ENCODE assay signal across 12 cellular contexts in the genomic region with DNA sequence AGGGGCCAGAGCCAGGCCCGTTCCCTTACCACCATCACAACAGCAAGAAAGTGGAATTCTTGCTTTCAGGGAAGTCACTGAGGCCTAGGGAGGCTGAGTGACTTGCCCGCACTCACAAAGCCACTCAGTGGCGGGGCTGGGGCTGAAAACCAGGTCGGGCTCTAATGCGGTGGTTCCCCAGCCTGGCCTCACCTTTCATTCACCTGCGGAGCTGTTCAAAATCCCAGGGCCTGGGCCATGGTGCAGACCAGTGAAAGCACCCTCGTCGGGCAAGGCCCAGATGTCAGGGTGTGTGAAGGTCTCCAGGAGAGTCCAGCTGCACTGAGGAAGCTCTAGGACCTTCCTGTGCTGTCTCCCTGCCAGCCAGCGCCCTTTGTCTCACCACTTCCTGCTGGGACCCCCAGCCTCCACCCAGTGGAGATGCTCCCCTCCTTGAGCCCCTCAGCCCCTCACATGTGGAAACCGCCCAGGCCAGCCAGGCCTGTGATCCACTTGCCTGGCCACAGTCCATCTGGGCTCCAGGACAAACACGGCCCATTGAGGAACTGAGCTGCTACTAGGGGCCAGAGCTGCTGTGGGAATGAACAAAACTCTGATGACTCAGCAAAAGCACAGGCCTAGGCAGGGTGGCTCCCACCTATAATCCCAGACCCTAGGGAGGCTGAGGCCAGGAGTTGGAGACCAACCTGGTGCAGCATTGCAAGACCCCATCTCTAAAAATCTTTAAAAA. TPM values are rescaled to one million over a fixed set of nuclear protein-coding genes. Genes with fewer than 3 reads are reported as not detected.
A peak's percentile ranks its signal among the peaks of the same experiment; 100 is the strongest.
DNase-seq lines count a peak whose midpoint lies in the region; ATAC-seq and TF ChIP-seq lines count a peak whose summit lies in the region.
"Not testable (repeated sequence)": the region's sequence is repeated elsewhere in the genome, so short reads cannot be mapped to it uniquely, and the experiment has no call there.
"Had no signal": no experiment of that assay in that cellular context is flagged by ENCODE, and none has a peak within 500 bp of the region (broad histone marks: within the 10 kb centered on the region; RNA-seq: fewer than 3 reads in every experiment).

No MANE protein-coding gene starts in this region.

- H3K27ac ChIP-seq in HEK293 (ENCODE audit: extremely low read depth, low read depth, low read length) (peak overlapping the region; percentile 50; the same call in 1 of the 2 replicates), gastroesophageal sphincter (peak overlapping the region in 2 of 4 donors; percentile 6 to 62), liver (ENCODE audit: low read depth in 1 of 2, low read length in 2 of 2) (peak overlapping the region; percentile 72 to 84), skeletal muscle tissue (ENCODE audit: low read depth, low read length) (peak overlapping the region; percentile 44)

- TF ChIP-seq POLR2A in gastroesophageal sphincter (IDR thresholded peaks at IDR 0.05): not testable (repeated sequence)

- ATAC-seq in WTC11, gastroesophageal sphincter: not testable (repeated sequence)

- not testable (repeated sequence) for H3K27me3 Mint-ChIP-seq in WTC11 (ENCODE audit: low read depth); chondrocyte (ENCODE audit: low read depth); nephron progenitor cell (ENCODE audit: low read depth, poor library complexity)

- H3K9me3 Mint-ChIP-seq in WTC11; chondrocyte (ENCODE audit: low read depth); nephron progenitor cell: not testable (repeated sequence)

- TF ChIP-seq CTCF in HEK293 (tag by site-specific recombination; IDR thresholded peaks at IDR 0.05); WTC11 (IDR thresholded peaks at IDR 0.05); chondrocyte (IDR thresholded peaks at IDR 0.05); gastroesophageal sphincter (IDR thresholded peaks at IDR 0.05); liver (IDR thresholded peaks at IDR 0.05; ENCODE audit: low read depth, low read length, missing input control); nephron progenitor cell (IDR thresholded peaks at IDR 0.05): not testable (repeated sequence)

- CTCF ChIA-PET in HEK293 (lab: Yijun Ruan, JAX): not testable (repeated sequence)
- CTCF ChIA-PET in WTC11 (lab: Charles Lee): interaction anchor here (1.7 kb wide), 1 partner anchor 12 kb away, joined by 9 read pairs; a partner anchor contains a TSS

- not testable (repeated sequence) for DNase-seq in WTC11 (ENCODE audit: low spot score); nephron progenitor cell
- DNase-seq in chondrocyte (ENCODE audit: low spot score) (peak; percentile 59), ureter (ENCODE audit: low spot score) (peak; percentile 40)

- H3K4me1 Mint-ChIP-seq in WTC11 (peaks cover 19% of the 10 kb centered on the region), nephron progenitor cell (peaks cover 24% of the 10 kb centered on the region)
- not testable (repeated sequence) for H3K4me1 Mint-ChIP-seq in chondrocyte (ENCODE audit: low read depth)

- POLR2A ChIA-PET in HEK293 (lab: Yijun Ruan, JAX); WTC11 (lab: Charles Lee): not testable (repeated sequence)

- not testable (repeated sequence) for H3K9me3 ChIP-seq in HEK293 (ENCODE audit: control insufficient read depth, insufficient read depth, low read depth, low read length); gastroesophageal sphincter; liver (ENCODE audit: control insufficient read depth in 4 of 4, low read length in 3 of 4); skeletal muscle tissue (ENCODE audit: control insufficient read depth in 3 of 3, low read length in 3 of 3)

- peaks cover 3 to 35% of the 10 kb centered on the region in 2 experiments; a peak in 2 of 3 replicates for H3K36me3 ChIP-seq in HEK293 (ENCODE audit: control insufficient read depth in 2 of 2, insufficient read depth in 1 of 2, low read length in 2 of 2)
- H3K36me3 ChIP-seq in gastroesophageal sphincter: peaks cover 0 to 19% of the 10 kb centered on the region in 2 donors
- peaks cover 3 to 16% (median 13%) of the 10 kb centered on the region in 4 donors for H3K36me3 ChIP-seq in liver (ENCODE audit: control insufficient read depth in 4 of 4, insufficient read depth in 3 of 4, low read depth in 1 of 4, low read length in 3 of 4)
- H3K36me3 ChIP-seq in skeletal muscle tissue (ENCODE audit: control insufficient read depth in 3 of 3, insufficient read depth in 3 of 3, low read length in 3 of 3): not testable (repeated sequence)

- H3K9ac ChIP-seq in liver (ENCODE audit: low read depth in 1 of 2, low read length in 2 of 2) (peak overlapping the region; percentile 31 to 45), skeletal muscle tissue (ENCODE audit: low read depth in 1 of 3, low read length in 3 of 3) (peak overlapping the region; percentile 65 to 71 (median 67))

- WGBS in gastroesophageal sphincter (ENCODE audit: low coverage in 1 of 2), 2 donors: 85% methylated on average over 7 of the region's 11 CpGs; no CpG with 5 or more reads in 1 of the 2 donors
- 38% methylated on average over 11 of the region's 11 CpGs for WGBS in liver

- TF ChIP-seq EP300 in gastroesophageal sphincter (IDR thresholded peaks at IDR 0.05): not testable (repeated sequence)

- not testable (repeated sequence) for H3K27ac Mint-ChIP-seq in WTC11; chondrocyte (ENCODE audit: unreplicated experiment)
- peak overlapping the region; percentile 91 for H3K27ac Mint-ChIP-seq in nephron progenitor cell

- H3K4me3 ChIP-seq in HEK293 (ENCODE audit: low read depth, low read length): not testable (repeated sequence)
- peak overlapping the region; percentile 6 to 42 for H3K4me3 ChIP-seq in gastroesophageal sphincter
- peak overlapping the region; percentile 29 to 71 (median 53) for H3K4me3 ChIP-seq in liver (ENCODE audit: low read depth in 1 of 3, low read length in 3 of 3)
- peak overlapping the region; percentile 66 to 74 (median 67) for H3K4me3 ChIP-seq in skeletal muscle tissue (ENCODE audit: low read length in 3 of 3)

- H3K27me3 ChIP-seq in gastroesophageal sphincter; liver (ENCODE audit: control insufficient read depth in 4 of 4, insufficient read depth in 4 of 4, low read length in 3 of 4); skeletal muscle tissue (ENCODE audit: control insufficient read depth in 3 of 3, insufficient read depth in 3 of 3, low read length in 3 of 3): not testable (repeated sequence)

- not testable (repeated sequence) for TF ChIP-seq RAD21 in liver (IDR thresholded peaks at IDR 0.05)

- H3K4me3 Mint-ChIP-seq in WTC11; chondrocyte (ENCODE audit: unreplicated experiment): not testable (repeated sequence)
- H3K4me3 Mint-ChIP-seq in nephron progenitor cell: peak overlapping the region; percentile 72

- not testable (repeated sequence) for H3K36me3 Mint-ChIP-seq in WTC11; chondrocyte (ENCODE audit: low read depth); nephron progenitor cell (ENCODE audit: low read depth)

- H3K4me1 ChIP-seq in HEK293 (ENCODE audit: control insufficient read depth, insufficient read depth, low read length): not testable (repeated sequence)
- H3K4me1 ChIP-seq in gastroesophageal sphincter (peaks cover 0 to 23% (median 4%) of the 10 kb centered on the region in 3 donors), liver (ENCODE audit: control insufficient read depth in 4 of 4, insufficient read depth in 4 of 4, low read length in 3 of 4) (peaks cover 5 to 31% (median 28%) of the 10 kb centered on the region in 4 donors), skeletal muscle tissue (ENCODE audit: control insufficient read depth in 3 of 3, insufficient read depth in 3 of 3, low read length in 3 of 3) (peaks cover 12 to 16% (median 13%) of the 10 kb centered on the region in 3 donors)

TF ChIP-seq in WTC11, 78 proteins besides CTCF, POLR2A, EP300 and RAD21:
- 0 out of 2 replicates have a peak, but pooled peaks have one; percentile 8 for TF ChIP-seq GABPB1 (CRISPR knock-in tag; IDR thresholded peaks at IDR 0.05)

RNA-seq across cellular contexts. Expression of a gene that starts 0.8 kb away (rescaled TPM):
- total RNA-seq in WTC11 (2021) (3.2 to 5.6 TPM (median 5.4 TPM) in 3 replicates), chondrocyte (1.1 to 4.9 TPM (median 2.2 TPM) in 3 replicates), gastroesophageal sphincter (10 to 100 TPM in 2 of 4 donors, 1 to 10 TPM in 2; 3.3 to 21.1 (median 9.4) TPM), liver (10 to 100 TPM; 25.3 to 94.5 TPM), skeletal muscle tissue (2.6 TPM), ureter (20.6 TPM)
- polyA plus RNA-seq in liver: 100 to 1,000 TPM; 110 to 143 TPM

RNA-seq across cellular contexts. Expression of a gene that starts 12.2 kb away (rescaled TPM):
- total RNA-seq in WTC11 (2021): 0.35 to 0.87 TPM (median 0.55 TPM) in 3 replicates
- total RNA-seq in chondrocyte: not detected in 3 replicates
- total RNA-seq in gastroesophageal sphincter: 1 to 10 TPM in 1 of 4 donors, under 1 TPM in 1, not detected in 2; 0.27 to 1.2 TPM
- total RNA-seq in liver: 10 to 100 TPM in 1 of 2 donors, 1 to 10 TPM in 1; 1.6 to 19.2 TPM
- 10 to 100 TPM; 10.6 to 29.4 TPM for polyA plus RNA-seq in liver
- 0.52 TPM for total RNA-seq in skeletal muscle tissue
- total RNA-seq in ureter: 2.9 TPM
- total RNA-seq: Daoy, glomerular endothelial cell had no signal

RNA-seq across cellular contexts. Expression of a gene that starts 28.8 kb away (rescaled TPM):
- total RNA-seq in WTC11 (2021) (1.1 to 2.1 TPM (median 1.3 TPM) in 3 replicates), chondrocyte (0.49 to 1.4 TPM in 2 of 3 replicates, not detected in the other), gastroesophageal sphincter (not detected), liver (under 1 TPM in 1 of 2 donors, not detected in 1; 0.08 TPM), skeletal muscle tissue (not detected), ureter (4.4 TPM)
- under 1 TPM in 1 of 2 donors, not detected in 1; 0.53 TPM for polyA plus RNA-seq in liver
- total RNA-seq: Daoy, omental fat pad had no signal
- polyA plus RNA-seq: SK-N-SH had no signal

RNA-seq across cellular contexts. Expression of a gene that starts 55.3 kb away (rescaled TPM):
- total RNA-seq in WTC11 (2021) (15.0 to 23.3 TPM (median 17.1 TPM) in 3 replicates), chondrocyte (14.6 to 18.4 TPM (median 17.1 TPM) in 3 replicates), gastroesophageal sphincter (10 to 100 TPM; 20.3 to 45.1 (median 35.3) TPM), liver (10 to 100 TPM in 1 of 2 donors, 1 to 10 TPM in 1; 6.5 to 11.5 TPM), skeletal muscle tissue (19.8 TPM), ureter (38.3 TPM)
- polyA plus RNA-seq in liver: 10 to 100 TPM in 1 of 2 donors, 1 to 10 TPM in 1; 9.4 to 18.1 TPM
